ENCODE assay signal across 10 cellular contexts in genomic region chr5:175695161-175696126, GRCh38. TPM values are rescaled to one million over a fixed set of nuclear protein-coding genes. Genes with fewer than 3 reads are reported as not detected.
DNase-seq lines count a peak whose midpoint lies in the region; ATAC-seq and TF ChIP-seq lines count a peak whose summit lies in the region.
"Had no signal": no experiment of that assay in that cellular context is flagged by ENCODE, and none has a peak within 500 bp of the region (broad histone marks: within the 10 kb centered on the region; RNA-seq: fewer than 3 reads in every experiment).

No MANE protein-coding gene starts in this region.

- H4K91ac ChIP-seq in H9 (ENCODE audit: insufficient read length, low read depth, low read length) = no peak overlapping the region

- H2BK5ac ChIP-seq in H9 (ENCODE audit: insufficient read length, low read length) = no peak overlapping the region

- no peaks in the 10 kb centered on the region for H4K20me1 ChIP-seq in BLaER1
- no peaks in the 10 kb centered on the region for H4K20me1 ChIP-seq in H9 (ENCODE audit: control insufficient read depth, insufficient read depth, insufficient read length)

- intact Hi-C loops in dendritic cell treated with granulocyte-macrophage colony-stimulating factor and Interleukin-4, amounts not matched to agents 40 ng/mL and 50 ng/mL, for 4 days (cut with micrococcal nuclease) = loop anchor here (1.0 to 10.0 kb wide), 4 partner anchors 38 to 161 kb away; partner anchors contain the start of gene HRH2

- no peaks in the 10 kb centered on the region for H3K23me2 ChIP-seq in H9 (ENCODE audit: insufficient read length, low read depth, low read length, poor library complexity, severe bottlenecking)

- H3K9me3 Mint-ChIP-seq in H9 (no peaks in the 10 kb centered on the region), nephron progenitor cell (no peaks in the 10 kb centered on the region)
- no peaks in the 10 kb centered on the region for H3K9me3 Mint-ChIP-seq in dendritic cell treated with granulocyte-macrophage colony-stimulating factor and Interleukin-4, amounts not matched to agents 40 ng/mL and 50 ng/mL, for 4 days

- H3K4me1 ChIP-seq in BLaER1 (peaks cover 66% of the 10 kb centered on the region), H9 (ENCODE audit: insufficient read depth, low read length) (peaks cover 3% of the 10 kb centered on the region; the same call in 1 of the 2 replicates)

- no peak overlapping the region for H3K4ac ChIP-seq in H9 (ENCODE audit: low read depth, low read length)

- H2BK12ac ChIP-seq in H9 (ENCODE audit: insufficient read length, low read depth, low read length) = no peak overlapping the region

- no peaks in the 10 kb centered on the region for H3K9me3 ChIP-seq in BLaER1
- H3K9me3 ChIP-seq in H9 (ENCODE audit: control insufficient read depth, low read depth, low read length) = no peaks in the 10 kb centered on the region

- H3K27ac Mint-ChIP-seq in H9 (peak overlapping the region; percentile 5 to 46 (median 44); a peak in 3 of 7 replicates), nephron progenitor cell (peak overlapping the region; percentile 99)
- peak overlapping the region; percentile 93 for H3K27ac Mint-ChIP-seq in dendritic cell treated with granulocyte-macrophage colony-stimulating factor and Interleukin-4, amounts not matched to agents 40 ng/mL and 50 ng/mL, for 4 days

- no peak overlapping the region for H3K23ac ChIP-seq in H9 (ENCODE audit: insufficient read length, low read depth, low read length)

- H3K4me1 Mint-ChIP-seq in H9 (peaks cover 26 to 35% of the 10 kb centered on the region in 2 experiments), nephron progenitor cell (peaks cover 77% of the 10 kb centered on the region)
- peaks cover 67% of the 10 kb centered on the region for H3K4me1 Mint-ChIP-seq in dendritic cell treated with granulocyte-macrophage colony-stimulating factor and Interleukin-4, amounts not matched to agents 40 ng/mL and 50 ng/mL, for 4 days (ENCODE audit: low read depth)

- H3K79me2 ChIP-seq in H9 (ENCODE audit: insufficient read depth, low read length) = no peaks in the 10 kb centered on the region

- no peak overlapping the region for H2AK5ac ChIP-seq in H9 (ENCODE audit: insufficient read length, low read length)

- no peak overlapping the region for H3K56ac ChIP-seq in H9 (ENCODE audit: insufficient read length, low read depth, low read length)

- H2BK120ac ChIP-seq in H9 (ENCODE audit: low read depth, low read length, poor library complexity, severe bottlenecking) = no peak overlapping the region

- H3K36me3 Mint-ChIP-seq in H9 (ENCODE audit: insufficient read depth in 1 of 3, low read depth in 3 of 3) = 0 out of 7 replicates have a peak, but pooled peaks cover 0 to 2% (median 0%) of the 10 kb centered on the region in 3 experiments
- peaks cover 70% of the 10 kb centered on the region for H3K36me3 Mint-ChIP-seq in dendritic cell treated with granulocyte-macrophage colony-stimulating factor and Interleukin-4, amounts not matched to agents 40 ng/mL and 50 ng/mL, for 4 days (ENCODE audit: low read depth)
- H3K36me3 Mint-ChIP-seq in nephron progenitor cell (ENCODE audit: low read depth) = no peaks in the 10 kb centered on the region

- H3K27me3 ChIP-seq in BLaER1 (no peaks in the 10 kb centered on the region), H9 (ENCODE audit: insufficient read depth, low read length) (no peaks in the 10 kb centered on the region)

- H4K8ac ChIP-seq in H9 (replicated peaks; ENCODE audit: insufficient read length, low read depth, low read length) = no peak overlapping the region

- H3K9ac ChIP-seq in BLaER1 (peak overlapping the region; percentile 56; the same call in 1 of the 2 replicates), H9 (ENCODE audit: extremely low read depth, insufficient read length, low read length) (no peak overlapping the region)

- H2BK20ac ChIP-seq in H9 (ENCODE audit: low read depth, low read length, poor library complexity, severe bottlenecking) = no peak overlapping the region

- no peak for DNase-seq in H9
- no peak for DNase-seq in nephron progenitor cell
- DNase-seq in occipital lobe (lab: John Stamatoyannopoulos, UW) = no peak
- DNase-seq: activated CD4-positive, alpha-beta T cell treated with anti-CD3 and anti-CD28 coated beads for 4 hours; cortex of kidney had no signal

- H2BK15ac ChIP-seq in H9 (ENCODE audit: low read depth, low read length) = no peak overlapping the region

- H3K4me2 ChIP-seq in BLaER1 (peak overlapping the region; percentile 79), H9 (ENCODE audit: insufficient read depth, insufficient read length, low read length) (no peak overlapping the region)

- no peaks in the 10 kb centered on the region for H3K79me1 ChIP-seq in H9 (ENCODE audit: insufficient read depth, low read depth, low read length, poor library complexity, severe bottlenecking)

- H3K36me3 ChIP-seq in BLaER1 = no peaks in the 10 kb centered on the region; the same call in 1 of the 2 replicates

- H3K4me3 ChIP-seq in BLaER1 = no peak overlapping the region

- H3T11ph ChIP-seq in H9 (ENCODE audit: low read length) = no peak overlapping the region

- no peak overlapping the region for H4K5ac ChIP-seq in H9 (ENCODE audit: insufficient read length, low read depth, low read length)

- H3K27me3 Mint-ChIP-seq in H9 (ENCODE audit: low read depth) (peaks cover 2% of the 10 kb centered on the region), nephron progenitor cell (ENCODE audit: low read depth, poor library complexity) (peaks cover 6% of the 10 kb centered on the region)
- H3K27me3 Mint-ChIP-seq in dendritic cell treated with granulocyte-macrophage colony-stimulating factor and Interleukin-4, amounts not matched to agents 40 ng/mL and 50 ng/mL, for 4 days = no peaks in the 10 kb centered on the region

- no peak overlapping the region for H2AFZ ChIP-seq in H9 (ENCODE audit: low read length)

- TF ChIP-seq CTCF in H9 (conservative IDR thresholded peaks at IDR 0.05) (no peak), nephron progenitor cell (IDR thresholded peaks at IDR 0.05) (no peak)

- no peak overlapping the region for H3K18ac ChIP-seq in H9 (ENCODE audit: insufficient read length, low read depth, low read length)

- no peak for ATAC-seq in HG03342 (IDR thresholded peaks at IDR 0.05; ENCODE audit: unreplicated experiment)
- ATAC-seq in HG02588 (IDR thresholded peaks at IDR 0.05; ENCODE audit: unreplicated experiment) = no peak
- ATAC-seq in HG03354 (IDR thresholded peaks at IDR 0.05; ENCODE audit: poor library complexity, severe bottlenecking, unreplicated experiment) = no peak

- peak overlapping the region; percentile 79 for H3K27ac ChIP-seq in BLaER1
- no peak overlapping the region for H3K27ac ChIP-seq in H9 (ENCODE audit: insufficient read length, low read depth, low read length)

- no CpG with 5 or more reads among the region's 19 CpGs for WGBS in H9 (ENCODE audit: extremely low coverage, insufficient read length, low lambda C conversion rate)

- H3K14ac ChIP-seq in H9 (ENCODE audit: insufficient read depth, low read length) = no peak overlapping the region

- H3K4me3 Mint-ChIP-seq in H9 = no peak overlapping the region
- peak overlapping the region; percentile 57 for H3K4me3 Mint-ChIP-seq in dendritic cell treated with granulocyte-macrophage colony-stimulating factor and Interleukin-4, amounts not matched to agents 40 ng/mL and 50 ng/mL, for 4 days
- H3K4me3 Mint-ChIP-seq in nephron progenitor cell = peak overlapping the region; percentile 19

RNA-seq across cellular contexts. Expression of gene HRH2, which starts 37.6 kb away (rescaled TPM):
- 3.3 and 3.6 TPM in 2 replicates for total RNA-seq in H9 (2021)
- 6.9 TPM for total RNA-seq in occipital lobe

Comparison
In these comparisons a context has a peak if more than half of its experiments do, and no peak if none do; other contexts are left out.
1. H3K27ac Mint-ChIP-seq: peak in every context shown above with its lines; median percentile 99 in nephron progenitor cell; 93 in dendritic cell treated with granulocyte-macrophage colony-stimulating factor and Interleukin-4, amounts not matched to agents 40 ng/mL and 50 ng/mL, for 4 days; 44 in H9.
2. H3K4me3 Mint-ChIP-seq: peak in dendritic cell treated with granulocyte-macrophage colony-stimulating factor and Interleukin-4, amounts not matched to agents 40 ng/mL and 50 ng/mL, for 4 days (single experiment) and nephron progenitor cell (single experiment); none in H9 (0 of 2).